Comparison of ENCODE assay signal across 1 cellular context in the genomic region with DNA sequence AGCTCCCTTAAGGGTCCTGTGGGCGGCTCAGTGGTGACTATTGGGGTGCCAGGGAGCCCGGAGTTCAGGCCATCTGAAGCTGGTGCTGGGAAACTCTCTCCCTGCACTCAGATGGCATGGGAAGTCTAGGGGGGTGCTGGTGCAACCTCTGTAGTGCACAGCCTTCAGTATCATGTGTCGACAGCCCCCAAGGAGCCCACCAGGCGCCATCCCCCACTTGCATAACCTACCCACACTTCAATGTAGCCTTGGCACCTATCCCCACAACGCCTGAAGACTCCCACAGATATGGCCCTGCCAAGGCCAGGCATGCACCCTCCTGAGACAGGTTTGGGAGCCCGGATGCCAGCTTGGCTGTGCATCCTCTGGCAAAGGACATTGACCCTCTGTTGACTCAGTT.
TF ChIP-seq lines count a peak whose summit lies in the region.

No MANE protein-coding gene starts in this region.

TF ChIP-seq in H1, 55 proteins besides CTCF, POLR2A, EP300 and RAD21:
- TF ChIP-seq RNF2 (IDR thresholded peaks at IDR 0.05; ENCODE audit: borderline replicate concordance, low read depth, low read length, missing control alignments, poor library complexity, severe bottlenecking) (no peak), KDM1A (IDR thresholded peaks at IDR 0.05; ENCODE audit: borderline replicate concordance, low read length) (no peak)
TF ChIP-seq in H1: peak in this region for 0.
